In the genomic region with DNA sequence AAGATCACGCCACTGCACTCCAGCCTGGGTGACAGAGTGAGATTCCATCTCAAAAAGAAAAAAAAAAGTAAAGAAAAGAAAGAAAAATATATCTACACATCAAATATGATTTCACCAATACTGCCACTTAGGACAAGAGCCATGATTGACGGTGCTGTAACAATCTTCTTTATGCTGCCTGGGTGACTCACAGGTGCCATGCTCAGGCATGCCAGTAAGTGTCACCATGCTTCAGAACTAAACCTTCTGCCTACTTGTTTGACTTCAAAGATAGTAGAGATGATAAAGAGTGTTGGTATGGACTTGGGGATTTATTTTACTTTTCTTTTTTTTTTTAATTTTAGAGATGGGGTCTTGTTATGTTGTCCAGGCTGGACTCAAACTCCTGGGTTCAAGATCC, we compare ENCODE assay signal across 1 cellular context.
TF ChIP-seq lines count a peak whose summit lies in the region.

No MANE protein-coding gene starts in this region.

TF ChIP-seq in H1, 55 proteins besides CTCF, POLR2A, EP300 and RAD21 (continued from another document):
- no peak for TF ChIP-seq SIRT6 (IDR thresholded peaks at IDR 0.05; ENCODE audit: low read length)
